ENCODE assay signal across 19 cellular contexts in the genomic region with DNA sequence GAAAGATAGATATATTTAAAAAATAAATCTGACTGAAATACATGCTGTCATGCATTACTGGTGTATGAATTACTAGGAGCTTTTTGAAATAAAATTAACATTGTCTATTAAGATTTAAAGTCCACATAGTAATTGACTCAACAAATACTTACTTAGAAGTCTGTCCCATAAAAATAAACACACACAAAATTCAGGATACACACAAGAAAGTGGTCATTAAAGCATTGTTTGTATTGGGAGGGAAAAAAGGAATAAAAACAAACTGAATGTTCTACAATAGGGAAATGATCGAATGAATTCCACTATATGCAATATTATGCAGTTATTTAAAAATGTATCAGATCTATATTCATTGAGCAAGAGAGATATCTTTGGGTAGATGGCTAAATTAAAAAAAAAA.
DNase-seq lines count a peak whose midpoint lies in the region; ATAC-seq, FAIRE-seq and TF ChIP-seq lines count a peak whose summit lies in the region.
"Had no signal": no experiment of that assay in that cellular context is flagged by ENCODE, and none has a peak within 500 bp of the region (broad histone marks: within the 10 kb centered on the region; RNA-seq: fewer than 3 reads in every experiment).

No MANE protein-coding gene starts in this region.

- H3K4me3 ChIP-seq in upper lobe of left lung, result no peak overlapping the region
- H3K4me3 ChIP-seq: A549 had no signal

- 77 to 91% methylated on average over 1 of the region's 1 CpG for WGBS in upper lobe of left lung, 2 donors

- H3K9me3 ChIP-seq in upper lobe of left lung, result no peaks in the 10 kb centered on the region
- H3K9me3 ChIP-seq: A549, Caco-2 had no signal

- H3K4me1 ChIP-seq in upper lobe of left lung, result no peaks in the 10 kb centered on the region

- FAIRE-seq in A204.1 (lab: Jason Lieb, UNC), result peak; percentile 48
- FAIRE-seq: D721Med, GM12892, H1 had no signal

- H3K27me3 ChIP-seq in upper lobe of left lung, result no peaks in the 10 kb centered on the region

- TF ChIP-seq EP300 in upper lobe of left lung (IDR thresholded peaks at IDR 0.05), result no peak

- TF ChIP-seq POLR2A in upper lobe of left lung (IDR thresholded peaks at IDR 0.05), result no peak

- ATAC-seq in left colon (peak; percentile 12), upper lobe of left lung (ENCODE audit: low FRiP score in 2 of 2) (no peak), GM18502 (IDR thresholded peaks at IDR 0.05; ENCODE audit: poor library complexity, unreplicated experiment) (no peak)
- ATAC-seq: A549 had no signal

- DNase-seq in NCI-H69 (lab: John Stamatoyannopoulos, UW) (peak; percentile 42), left colon (no peak), upper lobe of left lung (no peak), NK-92 (lab: John Stamatoyannopoulos, UW; ENCODE audit: unreplicated experiment) (no peak), DMS153 (lab: John Stamatoyannopoulos, UW) (no peak)
- DNase-seq: AML-193; Caco-2; CD4-positive, alpha-beta T cell; DMS79; GDM1; H9 had no signal

- intact Hi-C loops in left colon (cut with DNase I, micrococcal nuclease), result loop anchor here in 1 of 2 donors (10.0 kb wide), 2 partner anchors 215 to 515 kb away; no protein-coding TSS in a partner anchor

- no peaks in the 10 kb centered on the region for H3K36me3 ChIP-seq in upper lobe of left lung

- no peak for TF ChIP-seq CTCF in VCaP (conservative IDR thresholded peaks at IDR 0.05)
- TF ChIP-seq CTCF in upper lobe of left lung (IDR thresholded peaks at IDR 0.05), result no peak

- peak overlapping the region; percentile 55 for H3K27ac ChIP-seq in VCaP
- no peak overlapping the region for H3K27ac ChIP-seq in upper lobe of left lung
- H3K27ac ChIP-seq: A549, HL-60 had no signal
